19 cellular contexts compared by ENCODE assay signal in the genomic region with DNA sequence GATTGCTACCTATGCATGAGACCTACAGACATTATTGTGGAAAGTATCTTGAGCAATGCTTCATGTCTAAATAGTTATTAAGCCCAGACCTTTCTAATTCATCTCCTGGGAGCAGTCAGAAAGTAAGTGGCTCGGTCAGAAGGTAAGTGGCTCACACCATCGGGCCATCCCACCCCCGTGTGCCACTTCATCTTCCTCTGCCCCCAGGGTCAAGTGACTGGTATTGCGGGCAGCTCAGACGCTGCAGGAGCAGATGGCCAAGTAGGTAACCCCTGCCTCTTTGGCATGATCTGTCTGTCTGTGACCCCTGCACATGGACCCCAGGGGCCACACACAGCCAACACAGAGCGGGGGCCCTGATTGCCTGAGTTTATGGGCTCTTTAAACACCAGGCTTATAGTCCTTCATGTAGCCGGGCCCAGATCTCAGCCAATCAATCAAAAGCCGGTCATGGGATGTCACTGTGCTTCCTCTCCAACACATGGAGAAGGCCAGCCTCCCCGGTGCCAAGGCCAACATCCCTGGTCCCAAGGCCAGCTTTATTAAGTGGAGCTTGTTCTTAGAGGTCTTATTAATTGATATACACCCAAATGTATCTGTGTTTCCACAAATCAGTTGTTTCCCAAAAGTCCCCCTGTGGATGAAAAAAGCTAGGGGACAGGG. TPM values are rescaled to one million over a fixed set of nuclear protein-coding genes. Genes with fewer than 3 reads are reported as not detected.
A peak's percentile ranks its signal among the peaks of the same experiment; 100 is the strongest.
DNase-seq lines count a peak whose midpoint lies in the region; ATAC-seq, FAIRE-seq and TF ChIP-seq lines count a peak whose summit lies in the region.
"Had no signal": no experiment of that assay in that cellular context is flagged by ENCODE, and none has a peak within 500 bp of the region (broad histone marks: within the 10 kb centered on the region; RNA-seq: fewer than 3 reads in every experiment).

No MANE protein-coding gene starts in this region.

- no peak overlapping the region for H3K4ac ChIP-seq in neuronal stem cell (ENCODE audit: low read length)

- no peak overlapping the region for H2AK5ac ChIP-seq in neuronal stem cell (ENCODE audit: low read depth, low read length)

- H3K4me2 ChIP-seq in neuronal stem cell (ENCODE audit: insufficient read depth, low read length, poor library complexity, severe bottlenecking): no peak overlapping the region

- 0 out of 3 replicates have a peak, but pooled peaks have one; percentile 8 for TF ChIP-seq CTCF in GM12872 (IDR thresholded peaks at IDR 0.05; ENCODE audit: insufficient read depth, low read depth, low read length)

- H3K36me3 ChIP-seq in neuronal stem cell (replicated peaks in 1 of 2; ENCODE audit: control insufficient read depth in 2 of 2, insufficient read depth in 2 of 2, low read length in 2 of 2): no peaks in the 10 kb centered on the region

- no peak overlapping the region for H2BK5ac ChIP-seq in neuronal stem cell (ENCODE audit: low read length)

- no peak overlapping the region for H2BK15ac ChIP-seq in neuronal stem cell (ENCODE audit: low read length)

- FAIRE-seq in HTR-8/SVneo (lab: Jason Lieb, UNC): peak; percentile 46
- FAIRE-seq: GM19239 had no signal

- no peak for ATAC-seq in HG02798 (IDR thresholded peaks at IDR 0.05; ENCODE audit: poor library complexity, unreplicated experiment)

- H2AFZ ChIP-seq in neuronal stem cell (ENCODE audit: low read length): no peak overlapping the region

- no peak overlapping the region for H3K14ac ChIP-seq in neuronal stem cell (ENCODE audit: low read length)

- no peaks in the 10 kb centered on the region for H3K4me1 ChIP-seq in neuronal stem cell (ENCODE audit: control insufficient read depth in 2 of 2, insufficient read depth in 1 of 2, low read depth in 1 of 2, low read length in 2 of 2)

- peak overlapping the region; percentile 78 for H2BK12ac ChIP-seq in neuronal stem cell (ENCODE audit: low read length)

- no peak overlapping the region for H3K27ac ChIP-seq in neuronal stem cell (replicated peaks; ENCODE audit: low read length)

- H3K9ac ChIP-seq in neuronal stem cell (ENCODE audit: low read depth, low read length, poor library complexity): no peak overlapping the region

- DNase-seq in HTR-8/SVneo (ENCODE audit: insufficient read length, low spot score) (no peak), dermis blood vessel endothelial cell (peak; percentile 15), neuronal stem cell (ENCODE audit: low spot score) (no peak), NCI-H345 treated with DMSO at 0.1 percent for 48 hours (lab: John Stamatoyannopoulos, UW; ENCODE audit: unreplicated experiment) (no peak), DMS 273 treated with DMSO at 0.1 percent for 48 hours (lab: John Stamatoyannopoulos, UW) (no peak)
- DNase-seq: ACHN, AML-193, COR-L47, DMS153, EL, KG1, NCI-H146, NCI-H2081, NCI-H510A, NCI-H774, SIG-M5 had no signal

- peak overlapping the region; percentile 88 for H2BK120ac ChIP-seq in neuronal stem cell (ENCODE audit: low read depth, low read length)

- H3K27me3 ChIP-seq in neuronal stem cell (ENCODE audit: control insufficient read depth in 3 of 3, insufficient read depth in 3 of 3, low read depth in 1 of 3, low read length in 3 of 3): peaks cover 0 to 7% (median 0%) of the 10 kb centered on the region in 3 experiments

- H3K23ac ChIP-seq in neuronal stem cell (ENCODE audit: low read depth, low read length, poor library complexity): no peak overlapping the region

- H3K9me3 ChIP-seq in neuronal stem cell (replicated peaks in 1 of 2; ENCODE audit: control insufficient read depth in 2 of 2, insufficient read depth in 1 of 2, low read depth in 1 of 2, low read length in 2 of 2): peaks cover 0 to 2% of the 10 kb centered on the region in 2 donors

- H4K91ac ChIP-seq in neuronal stem cell (ENCODE audit: low read depth, low read length, poor library complexity): no peak overlapping the region

- H3K18ac ChIP-seq in neuronal stem cell (ENCODE audit: low read length): no peak overlapping the region

- H3K4me3 ChIP-seq in neuronal stem cell (ENCODE audit: low read length in 2 of 2): no peak overlapping the region

- no CpG with 5 or more reads among the region's 9 CpGs for WGBS in neuronal stem cell (ENCODE audit: extremely low coverage in 2 of 2, insufficient read length in 2 of 2, insufficient replicate concordance in 1 of 2), 2 donors

- H4K8ac ChIP-seq in neuronal stem cell (ENCODE audit: low read depth, low read length): no peak overlapping the region

- no peaks in the 10 kb centered on the region for H3K79me1 ChIP-seq in neuronal stem cell (ENCODE audit: low read depth, low read length)

RNA-seq across cellular contexts. Expression of a gene that starts 42.9 kb away (rescaled TPM):
- 6.9 and 15.0 TPM in 2 replicates for total RNA-seq in dermis blood vessel endothelial cell
- polyA plus RNA-seq in neuronal stem cell (2013, experiment 1 of 2): 10.3 TPM
- polyA plus RNA-seq in neuronal stem cell (2013, experiment 2 of 2): 11.2 TPM

RNA-seq across cellular contexts. Expression of a gene that starts 47.7 kb away (rescaled TPM):
- total RNA-seq in dermis blood vessel endothelial cell: 170 and 185 TPM in 2 replicates
- polyA plus RNA-seq in neuronal stem cell (2013, experiment 1 of 2): 24.5 TPM
- 26.6 TPM for polyA plus RNA-seq in neuronal stem cell (2013, experiment 2 of 2)
